In the genomic region with DNA sequence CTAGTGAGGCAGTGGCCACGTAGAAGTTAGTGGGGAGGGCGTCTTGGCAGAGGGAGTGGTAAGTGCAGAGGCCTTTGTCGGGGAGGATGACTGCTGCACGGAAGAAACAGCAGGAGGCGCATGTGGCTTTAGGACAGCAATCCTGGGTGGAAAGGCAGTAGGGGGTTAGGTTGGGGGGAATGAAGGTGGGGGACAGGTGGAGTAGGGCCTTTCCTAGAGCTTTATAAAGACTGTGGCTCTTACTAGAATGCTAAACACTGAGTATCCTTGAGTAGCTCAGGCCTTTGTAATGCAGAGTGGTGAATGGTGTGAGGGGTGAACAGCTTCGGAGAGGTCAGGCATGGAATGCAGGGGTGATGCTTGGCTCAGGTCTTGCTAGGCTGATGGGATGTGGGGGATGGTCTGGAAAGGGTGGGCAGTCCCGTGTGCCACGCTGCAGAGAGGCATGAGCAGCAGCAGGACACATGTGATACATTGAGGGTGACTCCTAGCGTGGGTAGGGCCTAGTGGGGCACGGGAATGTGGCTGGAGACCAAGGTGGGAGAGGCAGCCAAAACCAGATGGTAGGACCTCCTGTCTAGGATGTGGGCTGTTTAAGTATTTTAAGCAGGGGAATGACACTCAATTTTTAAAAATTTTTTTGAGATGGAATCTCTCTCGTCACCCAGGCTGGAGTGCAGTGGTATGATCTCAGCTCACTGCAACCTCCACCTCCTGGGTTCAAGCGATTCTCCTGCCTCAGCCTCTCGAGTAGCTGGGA, we compare ENCODE assay signal across 1 cellular context.
A peak's percentile ranks its signal among the peaks of the same experiment; 100 is the strongest.
TF ChIP-seq lines count a peak whose summit lies in the region.

No MANE protein-coding gene starts in this region.

TF ChIP-seq in K562, 482 proteins besides CTCF, POLR2A, EP300 and RAD21:
- TF ChIP-seq ZNF699 (CRISPR knock-in tag; IDR thresholded peaks at IDR 0.05; ENCODE audit: insufficient replicate concordance): no peak
- TF ChIP-seq, protein P1, sequence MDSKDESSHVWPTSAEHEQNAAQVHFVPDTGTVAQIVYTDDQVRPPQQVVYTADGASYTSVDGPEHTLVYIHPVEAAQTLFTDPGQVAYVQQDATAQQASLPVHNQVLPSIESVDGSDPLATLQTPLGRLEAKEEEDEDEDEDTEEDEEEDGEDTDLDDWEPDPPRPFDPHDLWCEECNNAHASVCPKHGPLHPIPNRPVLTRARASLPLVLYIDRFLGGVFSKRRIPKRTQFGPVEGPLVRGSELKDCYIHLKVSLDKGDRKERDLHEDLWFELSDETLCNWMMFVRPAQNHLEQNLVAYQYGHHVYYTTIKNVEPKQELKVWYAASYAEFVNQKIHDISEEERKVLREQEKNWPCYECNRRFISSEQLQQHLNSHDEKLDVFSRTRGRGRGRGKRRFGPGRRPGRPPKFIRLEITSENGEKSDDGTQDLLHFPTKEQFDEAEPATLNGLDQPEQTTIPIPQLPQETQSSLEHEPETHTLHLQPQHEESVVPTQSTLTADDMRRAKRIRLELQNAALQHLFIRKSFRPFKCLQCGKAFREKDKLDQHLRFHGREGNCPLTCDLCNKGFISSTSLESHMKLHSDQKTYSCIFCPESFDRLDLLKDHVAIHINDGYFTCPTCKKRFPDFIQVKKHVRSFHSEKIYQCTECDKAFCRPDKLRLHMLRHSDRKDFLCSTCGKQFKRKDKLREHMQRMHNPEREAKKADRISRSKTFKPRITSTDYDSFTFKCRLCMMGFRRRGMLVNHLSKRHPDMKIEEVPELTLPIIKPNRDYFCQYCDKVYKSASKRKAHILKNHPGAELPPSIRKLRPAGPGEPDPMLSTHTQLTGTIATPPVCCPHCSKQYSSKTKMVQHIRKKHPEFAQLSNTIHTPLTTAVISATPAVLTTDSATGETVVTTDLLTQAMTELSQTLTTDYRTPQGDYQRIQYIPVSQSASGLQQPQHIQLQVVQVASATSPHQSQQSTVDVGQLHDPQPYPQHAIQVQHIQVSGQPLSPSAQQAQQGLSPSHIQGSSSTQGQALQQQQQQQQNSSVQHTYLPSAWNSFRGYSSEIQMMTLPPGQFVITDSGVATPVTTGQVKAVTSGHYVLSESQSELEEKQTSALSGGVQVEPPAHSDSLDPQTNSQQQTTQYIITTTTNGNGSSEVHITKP (IDR thresholded peaks at IDR 0.05; ENCODE audit: partially characterized antibody): peak; percentile 10
